In the genomic region with DNA sequence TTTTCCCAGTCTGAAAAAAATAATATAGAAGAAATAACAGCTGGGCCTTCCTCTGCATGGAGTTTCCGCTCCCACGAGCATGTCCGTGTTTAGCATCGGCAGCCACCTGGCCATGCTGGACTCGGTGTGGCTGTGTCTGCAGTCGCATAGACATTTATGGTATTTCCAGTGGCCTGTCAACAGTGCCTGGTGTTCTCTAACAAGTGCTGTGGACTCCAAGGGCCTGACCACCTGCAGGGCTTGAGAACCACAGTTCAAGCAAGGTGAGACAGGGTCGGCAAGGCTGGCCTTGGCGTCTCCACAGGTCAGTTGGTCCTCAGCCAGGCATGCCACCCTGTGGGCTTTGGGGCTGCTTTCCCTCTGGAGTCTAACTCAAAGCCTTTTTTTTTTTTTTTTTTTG, we compare ENCODE assay signal across 16 cellular contexts.
DNase-seq lines count a peak whose midpoint lies in the region; ATAC-seq, FAIRE-seq and TF ChIP-seq lines count a peak whose summit lies in the region.
"Had no signal": no experiment of that assay in that cellular context is flagged by ENCODE, and none has a peak within 500 bp of the region (broad histone marks: within the 10 kb centered on the region; RNA-seq: fewer than 3 reads in every experiment).

No MANE protein-coding gene starts in this region.

- H3K4me3 ChIP-seq in OCI-LY1 (ENCODE audit: low read depth, low read length, poor library complexity, severe bottlenecking) (peak overlapping the region; percentile 40), kidney (ENCODE audit: low read length in 2 of 2) (no peak overlapping the region)
- H3K4me3 ChIP-seq: GM23338 had no signal

- DNase-seq in DMS 273 (lab: John Stamatoyannopoulos, UW; ENCODE audit: unreplicated experiment) (peak; percentile 24), DMS 273 treated with DMSO at 0.1 percent for 48 hours (lab: John Stamatoyannopoulos, UW) (no peak), kidney (peak; percentile 55)
- no peak for DNase-seq in stimulated activated naive B cell treated with anti-CD40 and anti-IgM and Interleukin-4, amounts not matched to agents 10 μg/mL and 1 μg/mL and 100 μg/mL, for 72 hours
- DNase-seq in stimulated activated naive CD8-positive, alpha-beta T cell treated with anti-CD3 and anti-CD28 coated beads, Interleukin-15, amount 100 ng/mL, for 72 hours, result no peak
- no peak for DNase-seq in activated CD8-positive, alpha-beta memory T cell treated with anti-CD3 and anti-CD28 coated beads for 24 hours
- DNase-seq: KG1, NCI-H1105, NCI-H510A, NCI-H82 had no signal

- no peak overlapping the region for H2AFZ ChIP-seq in OCI-LY1 (ENCODE audit: low read length)
- H2AFZ ChIP-seq: GM23338 had no signal

- H4K20me1 ChIP-seq in OCI-LY1 (ENCODE audit: insufficient read depth, low read length), result no peaks in the 10 kb centered on the region

- TF ChIP-seq CTCF in OCI-LY1 (IDR thresholded peaks at IDR 0.05; ENCODE audit: low read length) (no peak), kidney (IDR thresholded peaks at IDR 0.05; ENCODE audit: borderline replicate concordance, extremely low read depth, insufficient read depth) (no peak)

- no peaks in the 10 kb centered on the region for H3K27me3 ChIP-seq in OCI-LY1 (ENCODE audit: insufficient read depth, low read length)

- H3K9me2 ChIP-seq in OCI-LY1 (ENCODE audit: low read depth, low read length), result no peaks in the 10 kb centered on the region

- peaks cover 56% of the 10 kb centered on the region for H3K4me1 ChIP-seq in OCI-LY1 (ENCODE audit: insufficient read depth, low read length, severe bottlenecking)
- H3K4me1 ChIP-seq in kidney (ENCODE audit: control insufficient read depth in 1 of 2, insufficient read depth in 1 of 2, low read depth in 1 of 2, low read length in 2 of 2), result no peaks in the 10 kb centered on the region

- ATAC-seq in stimulated activated naive B cell treated with anti-CD40 and anti-IgM and Interleukin-4, amounts not matched to agents 10 μg/mL and 1 μg/mL and 100 μg/mL, for 72 hours (replicated peaks), result peak; percentile 11 to 13
- no peak for ATAC-seq in stimulated activated naive CD8-positive, alpha-beta T cell treated with anti-CD3 and anti-CD28 coated beads, Interleukin-15, amount 100 ng/mL, for 72 hours
- no peak for ATAC-seq in GM21576 (IDR thresholded peaks at IDR 0.05; ENCODE audit: unreplicated experiment)
- ATAC-seq: GM23338 had no signal

- no peaks in the 10 kb centered on the region for H3K36me3 Mint-ChIP-seq in stimulated activated naive B cell treated with anti-CD40 and anti-IgM and Interleukin-4, amounts not matched to agents 10 μg/mL and 1 μg/mL and 100 μg/mL, for 72 hours

- peaks cover 28 to 43% of the 10 kb centered on the region in 2 donors for H3K4me1 Mint-ChIP-seq in stimulated activated naive B cell treated with anti-CD40 and anti-IgM and Interleukin-4, amounts not matched to agents 10 μg/mL and 1 μg/mL and 100 μg/mL, for 72 hours
- H3K4me1 Mint-ChIP-seq in stimulated activated naive CD8-positive, alpha-beta T cell treated with anti-CD3 and anti-CD28 coated beads, Interleukin-15, amount 100 ng/mL, for 72 hours, result peaks cover 26% of the 10 kb centered on the region
- H3K4me1 Mint-ChIP-seq: GM23338 had no signal

- H3F3A ChIP-seq in OCI-LY1 (ENCODE audit: insufficient read depth, low read length), result no peaks in the 10 kb centered on the region

- H3K27me3 Mint-ChIP-seq in stimulated activated naive B cell treated with anti-CD40 and anti-IgM and Interleukin-4, amounts not matched to agents 10 μg/mL and 1 μg/mL and 100 μg/mL, for 72 hours, result no peaks in the 10 kb centered on the region
- H3K27me3 Mint-ChIP-seq in stimulated activated naive CD8-positive, alpha-beta T cell treated with anti-CD3 and anti-CD28 coated beads, Interleukin-15, amount 100 ng/mL, for 72 hours, result no peaks in the 10 kb centered on the region

- peak overlapping the region; percentile 92 for H3K27ac ChIP-seq in OCI-LY1 (ENCODE audit: low read depth, low read length, poor library complexity, severe bottlenecking)
- no peak overlapping the region for H3K27ac ChIP-seq in kidney (ENCODE audit: low read depth in 2 of 2, low read length in 2 of 2)
- H3K27ac ChIP-seq: 22Rv1, C4-2B had no signal

- H3K79me2 ChIP-seq in OCI-LY1 (ENCODE audit: insufficient read depth, low read length), result no peaks in the 10 kb centered on the region

- no peaks in the 10 kb centered on the region for H3K9me3 Mint-ChIP-seq in stimulated activated naive B cell treated with anti-CD40 and anti-IgM and Interleukin-4, amounts not matched to agents 10 μg/mL and 1 μg/mL and 100 μg/mL, for 72 hours
- no peaks in the 10 kb centered on the region for H3K9me3 Mint-ChIP-seq in stimulated activated naive CD8-positive, alpha-beta T cell treated with anti-CD3 and anti-CD28 coated beads, Interleukin-15, amount 100 ng/mL, for 72 hours
- H3K9me3 Mint-ChIP-seq: GM23338 had no signal

- H3K36me3 ChIP-seq in OCI-LY1 (ENCODE audit: insufficient read depth, low read length) (no peaks in the 10 kb centered on the region), kidney (ENCODE audit: control insufficient read depth in 1 of 2, insufficient read depth in 2 of 2, low read length in 2 of 2) (no peaks in the 10 kb centered on the region)

- intact Hi-C loops in kidney (cut with DNase I), result no loop called here

- H3K9me3 ChIP-seq in OCI-LY1 (ENCODE audit: low read length), result no peaks in the 10 kb centered on the region
- no peaks in the 10 kb centered on the region for H3K9me3 ChIP-seq in kidney (ENCODE audit: control insufficient read depth in 1 of 2, low read length in 2 of 2)

- H3K9ac ChIP-seq in OCI-LY1 (ENCODE audit: low read length) (peak overlapping the region; percentile 56; the same call in 1 of the 2 replicates), kidney (ENCODE audit: low read length in 2 of 2) (no peak overlapping the region)

- no peak overlapping the region for H3K4me3 Mint-ChIP-seq in stimulated activated naive B cell treated with anti-CD40 and anti-IgM and Interleukin-4, amounts not matched to agents 10 μg/mL and 1 μg/mL and 100 μg/mL, for 72 hours
- H3K4me3 Mint-ChIP-seq in stimulated activated naive CD8-positive, alpha-beta T cell treated with anti-CD3 and anti-CD28 coated beads, Interleukin-15, amount 100 ng/mL, for 72 hours, result no peak overlapping the region
- H3K4me3 Mint-ChIP-seq: GM23338 had no signal

- peak overlapping the region; percentile 67 for H3K27ac Mint-ChIP-seq in stimulated activated naive B cell treated with anti-CD40 and anti-IgM and Interleukin-4, amounts not matched to agents 10 μg/mL and 1 μg/mL and 100 μg/mL, for 72 hours
- H3K27ac Mint-ChIP-seq in stimulated activated naive CD8-positive, alpha-beta T cell treated with anti-CD3 and anti-CD28 coated beads, Interleukin-15, amount 100 ng/mL, for 72 hours, result peak overlapping the region in 1 of 2 donors; percentile 82
- H3K27ac Mint-ChIP-seq: GM23338 had no signal

- H3K4me2 ChIP-seq in OCI-LY1 (ENCODE audit: low read length), result peak overlapping the region; percentile 62
- H3K4me2 ChIP-seq: GM23338 had no signal

- no peak for FAIRE-seq in kidney (lab: Jason Lieb, UNC)
- FAIRE-seq: GM18507 had no signal

Comparison
In these comparisons a context has a peak if more than half of its experiments do, and no peak if none do; other contexts are left out.
1. DNase-seq: peak in DMS 273 (single experiment) and kidney (single experiment); none in DMS 273 treated with DMSO at 0.1 percent for 48 hours (single experiment), stimulated activated naive B cell treated with anti-CD40 and anti-IgM and Interleukin-4, amounts not matched to agents 10 μg/mL and 1 μg/mL and 100 μg/mL, for 72 hours (single experiment), stimulated activated naive CD8-positive, alpha-beta T cell treated with anti-CD3 and anti-CD28 coated beads, Interleukin-15, amount 100 ng/mL, for 72 hours (0 of 2) and activated CD8-positive, alpha-beta memory T cell treated with anti-CD3 and anti-CD28 coated beads for 24 hours (single experiment).
2. ATAC-seq: peak in stimulated activated naive B cell treated with anti-CD40 and anti-IgM and Interleukin-4, amounts not matched to agents 10 μg/mL and 1 μg/mL and 100 μg/mL, for 72 hours (2 of 2); none in stimulated activated naive CD8-positive, alpha-beta T cell treated with anti-CD3 and anti-CD28 coated beads, Interleukin-15, amount 100 ng/mL, for 72 hours (single experiment) and GM21576 (single experiment).